Comparison of ENCODE assay signal across 7 cellular contexts in genomic region chr7:152030059-152030458, GRCh38. TPM values are rescaled to one million over a fixed set of nuclear protein-coding genes. Genes with fewer than 3 reads are reported as not detected.
A peak's percentile ranks its signal among the peaks of the same experiment; 100 is the strongest.
DNase-seq lines count a peak whose midpoint lies in the region; FAIRE-seq and TF ChIP-seq lines count a peak whose summit lies in the region.
"Not testable (repeated sequence)": the region's sequence is repeated elsewhere in the genome, so short reads cannot be mapped to it uniquely, and the experiment has no call there.

No MANE protein-coding gene starts in this region.

- not testable (repeated sequence) for H3K27ac Mint-ChIP-seq in activated CD4-positive, alpha-beta memory T cell treated with anti-CD3 and anti-CD28 coated beads for 36 hours

- H3K4me1 Mint-ChIP-seq in activated CD4-positive, alpha-beta memory T cell treated with anti-CD3 and anti-CD28 coated beads for 36 hours (ENCODE audit: low read depth), result peaks cover 40% of the 10 kb centered on the region

- not testable (repeated sequence) for H2AFZ ChIP-seq in OCI-LY1 (ENCODE audit: low read length); keratinocyte (ENCODE audit: control insufficient read depth, low read length); trophoblast cell (ENCODE audit: insufficient read depth, low read length, poor library complexity)

- POLR2A ChIA-PET in activated CD4-positive, alpha-beta memory T cell treated with anti-CD3 and anti-CD28 coated beads for 36 hours (lab: Charles Lee), result not testable (repeated sequence)

- not testable (repeated sequence) for H4K91ac ChIP-seq in trophoblast cell (ENCODE audit: low read depth, low read length)

- not testable (repeated sequence) for H3K79me2 ChIP-seq in OCI-LY1 (ENCODE audit: insufficient read depth, low read length); keratinocyte (ENCODE audit: control insufficient read depth, insufficient read depth, low read length); trophoblast cell (ENCODE audit: control insufficient read depth, insufficient read depth, low read length, poor library complexity)

- not testable (repeated sequence) for H2BK5ac ChIP-seq in trophoblast cell (ENCODE audit: low read depth, low read length, poor library complexity)

- H2AK5ac ChIP-seq in trophoblast cell (ENCODE audit: low read length), result not testable (repeated sequence)

- H3K27me3 ChIP-seq in GM06990 (replicated peaks; ENCODE audit: control insufficient read depth, insufficient read depth, low read length); OCI-LY1 (ENCODE audit: insufficient read depth, low read length); keratinocyte (ENCODE audit: control insufficient read depth, extremely low read depth, insufficient read depth, low read length); trophoblast cell (ENCODE audit: insufficient read depth, low read length): not testable (repeated sequence)

- not testable (repeated sequence) for H3K23ac ChIP-seq in trophoblast cell (ENCODE audit: low read length)

- H3K4ac ChIP-seq in trophoblast cell (ENCODE audit: low read depth, low read length), result not testable (repeated sequence)

- not testable (repeated sequence) for H3K4me2 ChIP-seq in OCI-LY1 (ENCODE audit: low read length); keratinocyte (ENCODE audit: control insufficient read depth, extremely low read depth, insufficient read depth, low read depth, low read length); trophoblast cell (ENCODE audit: low read length)

- H4K12ac ChIP-seq in trophoblast cell (ENCODE audit: low read depth, low read length), result not testable (repeated sequence)

- not testable (repeated sequence) for H3K36me3 ChIP-seq in GM06990 (ENCODE audit: control insufficient read depth, insufficient read depth, low read length); OCI-LY1 (ENCODE audit: insufficient read depth, low read length); keratinocyte (ENCODE audit: control insufficient read depth in 2 of 2, extremely low read depth in 1 of 2, insufficient read depth in 2 of 2, low read length in 2 of 2); trophoblast cell (ENCODE audit: control insufficient read depth in 1 of 2, insufficient read depth in 2 of 2, low read length in 2 of 2)

- H2BK120ac ChIP-seq in trophoblast cell (ENCODE audit: insufficient read depth, low read length, poor library complexity), result not testable (repeated sequence)

- not testable (repeated sequence) for H3K9me1 ChIP-seq in keratinocyte (ENCODE audit: control insufficient read depth, extremely low read depth, insufficient read depth, low read length)

- not testable (repeated sequence) for FAIRE-seq in keratinocyte (lab: Jason Lieb, UNC)

- H3K9ac ChIP-seq in OCI-LY1 (ENCODE audit: low read length); keratinocyte (ENCODE audit: control insufficient read depth, extremely low read depth, insufficient read depth, low read length); trophoblast cell (ENCODE audit: low read length): not testable (repeated sequence)

- H3K27ac ChIP-seq in OCI-LY1 (ENCODE audit: low read depth, low read length, poor library complexity, severe bottlenecking); keratinocyte (ENCODE audit: control insufficient read depth, insufficient read depth, low read length); trophoblast cell (ENCODE audit: low read depth, low read length): not testable (repeated sequence)

- H3K79me1 ChIP-seq in trophoblast cell (ENCODE audit: low read length), result not testable (repeated sequence)

- H3F3A ChIP-seq in OCI-LY1 (ENCODE audit: insufficient read depth, low read length), result not testable (repeated sequence)

- WGBS in trophoblast cell (ENCODE audit: extremely low coverage, insufficient coverage, insufficient read length), result no CpG with 5 or more reads among the region's 10 CpGs

- H4K20me1 ChIP-seq in OCI-LY1 (ENCODE audit: insufficient read depth, low read length); keratinocyte (ENCODE audit: control insufficient read depth, extremely low read depth, insufficient read depth, low read length): not testable (repeated sequence)

- TF ChIP-seq CTCF in GM06990 (IDR thresholded peaks at IDR 0.05; ENCODE audit: insufficient read depth, low read length, poor library complexity, severe bottlenecking) (peak; percentile 56), LNCaP clone FGC (IDR thresholded peaks at IDR 0.05; ENCODE audit: control insufficient read depth, extremely low read depth, insufficient read depth) (peak; percentile 39; the same call in 1 of the 2 replicates), OCI-LY1 (IDR thresholded peaks at IDR 0.05; ENCODE audit: low read length) (peak; percentile 49; the same call in 1 of the 2 replicates), keratinocyte (optimal IDR thresholded peaks at IDR 0.05 in 1 of 3, IDR thresholded peaks at IDR 0.05 in 1 of 3, conservative IDR thresholded peaks at IDR 0.05 in 1 of 3; ENCODE audit: extremely low read depth in 1 of 3, insufficient read depth in 2 of 3, low read length in 3 of 3) (peak; percentile 18 to 32 (median 24))

- H3K14ac ChIP-seq in trophoblast cell (ENCODE audit: low read length), result not testable (repeated sequence)

- not testable (repeated sequence) for H3K27me3 Mint-ChIP-seq in activated CD4-positive, alpha-beta memory T cell treated with anti-CD3 and anti-CD28 coated beads for 36 hours

- TF ChIP-seq POLR2A in erythroblast (IDR thresholded peaks at IDR 0.05; ENCODE audit: low read length), result not testable (repeated sequence)

- H3K4me3 ChIP-seq in GM06990 (replicated peaks; ENCODE audit: low read depth, low read length); LNCaP clone FGC (ENCODE audit: low read depth, low read length); OCI-LY1 (ENCODE audit: low read depth, low read length, poor library complexity, severe bottlenecking); keratinocyte (ENCODE audit: control insufficient read depth in 2 of 3, extremely low read depth in 1 of 3, insufficient read depth in 2 of 3, low read depth in 1 of 3, low read length in 3 of 3); trophoblast cell (ENCODE audit: low read depth, low read length): not testable (repeated sequence)

- H3K4me3 Mint-ChIP-seq in activated CD4-positive, alpha-beta memory T cell treated with anti-CD3 and anti-CD28 coated beads for 36 hours, result not testable (repeated sequence)

- peaks cover 25% of the 10 kb centered on the region for H3K36me3 Mint-ChIP-seq in activated CD4-positive, alpha-beta memory T cell treated with anti-CD3 and anti-CD28 coated beads for 36 hours

- intact Hi-C loops in activated CD4-positive, alpha-beta memory T cell treated with anti-CD3 and anti-CD28 coated beads for 36 hours (cut with micrococcal nuclease), result not testable (repeated sequence)

- H3K18ac ChIP-seq in trophoblast cell (ENCODE audit: low read length), result not testable (repeated sequence)

- not testable (repeated sequence) for H3K9me3 Mint-ChIP-seq in activated CD4-positive, alpha-beta memory T cell treated with anti-CD3 and anti-CD28 coated beads for 36 hours

- not testable (repeated sequence) for H2BK12ac ChIP-seq in trophoblast cell (ENCODE audit: low read length)

- not testable (repeated sequence) for DNase-seq in GM06990 (ENCODE audit: extremely low read depth, insufficient read length); LNCaP clone FGC (ENCODE audit: low read depth); keratinocyte (ENCODE audit: low read depth, low spot score)
- DNase-seq in activated CD4-positive, alpha-beta memory T cell treated with anti-CD3 and anti-CD28 coated beads for 36 hours, result peak; percentile 32
- peak; percentile 64 to 66 for DNase-seq in erythroblast (lab: John Stamatoyannopoulos, UW)
- DNase-seq in trophoblast cell, result peak; percentile 69 to 78

- dilution Hi-C loops in keratinocyte (cut with MboI; ENCODE audit: extremely low pct_ligation_motif_present, low sequenced_read_pairs), result not testable (repeated sequence)

- not testable (repeated sequence) for H3K9me2 ChIP-seq in OCI-LY1 (ENCODE audit: low read depth, low read length)

- H3K4me1 ChIP-seq in OCI-LY1 (ENCODE audit: insufficient read depth, low read length, severe bottlenecking); keratinocyte (ENCODE audit: control insufficient read depth, extremely low read depth, insufficient read depth, low read length); trophoblast cell (ENCODE audit: control insufficient read depth in 1 of 2, insufficient read depth in 2 of 2, low read length in 2 of 2): not testable (repeated sequence)

- H4K8ac ChIP-seq in trophoblast cell (ENCODE audit: low read depth, low read length), result not testable (repeated sequence)

- CTCF ChIA-PET in activated CD4-positive, alpha-beta memory T cell treated with anti-CD3 and anti-CD28 coated beads for 36 hours (lab: Charles Lee), result interaction anchor here (0.6 kb wide), 1 partner anchor 230 kb away, joined by 3 read pairs; no protein-coding TSS in a partner anchor

- not testable (repeated sequence) for H3K9me3 ChIP-seq in OCI-LY1 (ENCODE audit: low read length); keratinocyte (ENCODE audit: control insufficient read depth, low read depth, low read length); trophoblast cell (ENCODE audit: insufficient read depth, low read depth, low read length)

RNA-seq across cellular contexts. Expression of gene GALNT11, which starts 4.6 kb away (rescaled TPM):
- total RNA-seq in activated CD4-positive, alpha-beta memory T cell treated with anti-CD3 and anti-CD28 coated beads for 36 hours, result 10 to 100 TPM; 17.7 to 19.7 TPM
- polyA plus RNA-seq in keratinocyte, result 35.1 to 42.3 TPM (median 37.3 TPM) in 3 replicates
- 17.0 TPM for polyA plus RNA-seq in keratinocyte (2011; ENCODE audit: low read depth)
- 28.5 and 50.5 TPM in 2 replicates for polyA plus RNA-seq in keratinocyte (2011; cell fraction: cytosol; rRNA removed)
- 48.0 and 52.9 TPM in 2 replicates for polyA plus RNA-seq in keratinocyte (2011; cell fraction: nucleus; rRNA removed)
- polyA plus RNA-seq in keratinocyte (2012; ENCODE audit: low replicate concordance), result 18.8 and 23.6 TPM in 2 replicates
- 8.5 to 28.1 TPM (median 21.5 TPM) in 3 replicates for polyA minus RNA-seq in keratinocyte
- polyA minus RNA-seq in keratinocyte (2011; cell fraction: cytosol; rRNA and poly(A)+ RNA removed), result 18.0 TPM
- 17.2 and 30.5 TPM in 2 replicates for polyA minus RNA-seq in keratinocyte (2011; cell fraction: nucleus; rRNA and poly(A)+ RNA removed)
- polyA plus RNA-seq in trophoblast cell (2013), result 28.7 and 30.6 TPM in 2 replicates
